Comparison of ENCODE assay signal across 1 cellular context in the genomic region with DNA sequence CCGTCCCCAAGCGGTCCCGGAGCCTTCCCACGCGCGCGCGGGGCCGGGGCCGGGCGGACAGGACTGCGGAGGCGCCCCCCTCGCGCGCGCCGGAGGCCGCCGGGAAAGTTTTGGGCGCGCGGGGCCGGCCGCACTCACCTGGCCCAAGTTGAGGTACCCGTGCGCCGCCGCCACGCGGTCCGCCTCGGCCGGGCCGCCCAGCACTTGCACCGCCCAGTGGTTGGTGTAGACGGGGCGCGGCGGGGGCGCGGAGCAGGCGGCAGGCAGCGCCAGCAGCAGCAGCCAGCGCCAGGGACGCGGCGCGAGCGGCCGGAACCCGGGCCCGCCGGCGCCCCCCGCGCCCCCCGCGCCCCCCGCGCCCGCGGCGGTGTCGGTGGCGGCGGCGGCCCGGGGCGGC.
TF ChIP-seq lines count a peak whose summit lies in the region.

No MANE protein-coding gene starts in this region.

TF ChIP-seq in HepG2, 621 proteins besides CTCF, POLR2A, EP300 and RAD21 (continued from another document and continues in another):
- TF ChIP-seq, protein P1, sequence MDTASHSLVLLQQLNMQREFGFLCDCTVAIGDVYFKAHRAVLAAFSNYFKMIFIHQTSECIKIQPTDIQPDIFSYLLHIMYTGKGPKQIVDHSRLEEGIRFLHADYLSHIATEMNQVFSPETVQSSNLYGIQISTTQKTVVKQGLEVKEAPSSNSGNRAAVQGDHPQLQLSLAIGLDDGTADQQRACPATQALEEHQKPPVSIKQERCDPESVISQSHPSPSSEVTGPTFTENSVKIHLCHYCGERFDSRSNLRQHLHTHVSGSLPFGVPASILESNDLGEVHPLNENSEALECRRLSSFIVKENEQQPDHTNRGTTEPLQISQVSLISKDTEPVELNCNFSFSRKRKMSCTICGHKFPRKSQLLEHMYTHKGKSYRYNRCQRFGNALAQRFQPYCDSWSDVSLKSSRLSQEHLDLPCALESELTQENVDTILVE (CRISPR knock-in tag; IDR thresholded peaks at IDR 0.05): no peak
- TF ChIP-seq ZFP1 (CRISPR knock-in tag; IDR thresholded peaks at IDR 0.05) (no peak), ARNT2 (CRISPR knock-in tag; IDR thresholded peaks at IDR 0.05; ENCODE audit: low read depth) (0 out of 2 replicates have a peak, but pooled peaks have one; percentile 47), KMT2B (CRISPR knock-in tag; IDR thresholded peaks at IDR 0.05) (no peak), XRCC5 (optimal IDR thresholded peaks at IDR 0.05; ENCODE audit: low read length) (no peak), RELA (CRISPR knock-in tag; IDR thresholded peaks at IDR 0.05) (no peak), SAFB2 (CRISPR knock-in tag; IDR thresholded peaks at IDR 0.05; ENCODE audit: borderline replicate concordance, low read depth) (no peak), ZNF292 (CRISPR knock-in tag; IDR thresholded peaks at IDR 0.05; ENCODE audit: borderline replicate concordance, low read depth) (no peak), ZNF7 (CRISPR knock-in tag; IDR thresholded peaks at IDR 0.05) (no peak), ZNF446 (CRISPR knock-in tag; IDR thresholded peaks at IDR 0.05) (no peak), MIXL1 (CRISPR knock-in tag; IDR thresholded peaks at IDR 0.05) (no peak), ZNF33B (CRISPR knock-in tag; IDR thresholded peaks at IDR 0.05) (no peak), ZNF670 (CRISPR knock-in tag; IDR thresholded peaks at IDR 0.05; ENCODE audit: borderline replicate concordance) (no peak), ZNF441 (CRISPR knock-in tag; IDR thresholded peaks at IDR 0.05; ENCODE audit: borderline replicate concordance) (no peak), ZNF558 (CRISPR knock-in tag; IDR thresholded peaks at IDR 0.05; ENCODE audit: borderline replicate concordance) (no peak), TCF7 (IDR thresholded peaks at IDR 0.05; ENCODE audit: low read depth) (no peak), ZFY (CRISPR knock-in tag; IDR thresholded peaks at IDR 0.05) (peak; percentile 61; the same call in 1 of the 2 replicates), ZNF232 (CRISPR knock-in tag; IDR thresholded peaks at IDR 0.05; ENCODE audit: borderline replicate concordance) (no peak), SAP130 (CRISPR knock-in tag; IDR thresholded peaks at IDR 0.05; ENCODE audit: low read depth) (no peak; the same call in 1 of the 2 replicates), JARID2 (CRISPR knock-in tag; IDR thresholded peaks at IDR 0.05; ENCODE audit: insufficient replicate concordance) (no peak), PHF5A (CRISPR knock-in tag; IDR thresholded peaks at IDR 0.05; ENCODE audit: low read depth, unreplicated experiment) (no peak), ZBTB7B (CRISPR knock-in tag; IDR thresholded peaks at IDR 0.05) (no peak), HOXA7 (CRISPR knock-in tag; IDR thresholded peaks at IDR 0.05) (no peak), ELF1 (CRISPR knock-in tag; IDR thresholded peaks at IDR 0.05) (no peak), BRD4 (CRISPR knock-in tag; IDR thresholded peaks at IDR 0.05) (no peak; the same call in 1 of the 2 replicates), ZFYVE20 (CRISPR knock-in tag; IDR thresholded peaks at IDR 0.05; ENCODE audit: borderline replicate concordance, low read depth) (no peak), FOXC1 (CRISPR knock-in tag; IDR thresholded peaks at IDR 0.05; ENCODE audit: borderline replicate concordance) (no peak), ZFX (CRISPR knock-in tag; IDR thresholded peaks at IDR 0.05; ENCODE audit: low read depth) (no peak; the same call in none of the 2 replicates), KDM2A (CRISPR knock-in tag; IDR thresholded peaks at IDR 0.05; ENCODE audit: borderline replicate concordance, low read depth) (no peak), ISL2 (CRISPR knock-in tag; IDR thresholded peaks at IDR 0.05) (no peak), MYNN (CRISPR knock-in tag; IDR thresholded peaks at IDR 0.05; ENCODE audit: low read depth) (no peak), ZBTB8A (CRISPR knock-in tag; IDR thresholded peaks at IDR 0.05; ENCODE audit: borderline replicate concordance, low read depth) (no peak), ZNF350 (CRISPR knock-in tag; IDR thresholded peaks at IDR 0.05; ENCODE audit: borderline replicate concordance, low read depth) (no peak), DNMT1 (CRISPR knock-in tag; IDR thresholded peaks at IDR 0.05) (no peak), ZKSCAN8 (CRISPR knock-in tag; IDR thresholded peaks at IDR 0.05; ENCODE audit: borderline replicate concordance) (no peak), HOXA3 (CRISPR knock-in tag; IDR thresholded peaks at IDR 0.05) (0 out of 2 replicates have a peak, but pooled peaks have one; percentile 17), SP1 (IDR thresholded peaks at IDR 0.05) (no peak), SP1 (CRISPR knock-in tag; IDR thresholded peaks at IDR 0.05) (no peak), GZF1 (CRISPR knock-in tag; IDR thresholded peaks at IDR 0.05) (no peak), MXI1 (IDR thresholded peaks at IDR 0.05; ENCODE audit: borderline replicate concordance, low read depth, low read length) (no peak; the same call in 2 of the 3 replicates), TMF1 (CRISPR knock-in tag; IDR thresholded peaks at IDR 0.05; ENCODE audit: low read depth) (no peak), SRSF9 (IDR thresholded peaks at IDR 0.05; ENCODE audit: borderline replicate concordance, insufficient read depth, low read depth, low read length, poor library complexity, severe bottlenecking) (no peak), RFXANK (CRISPR knock-in tag; IDR thresholded peaks at IDR 0.05) (no peak), ZC3H4 (CRISPR knock-in tag; IDR thresholded peaks at IDR 0.05; ENCODE audit: borderline replicate concordance) (no peak; the same call in 1 of the 2 replicates), TAF15 (IDR thresholded peaks at IDR 0.05; ENCODE audit: low read depth, low read length, poor library complexity, severe bottlenecking) (no peak), ZNF605 (CRISPR knock-in tag; IDR thresholded peaks at IDR 0.05) (no peak)
- TF ChIP-seq, protein P2, sequence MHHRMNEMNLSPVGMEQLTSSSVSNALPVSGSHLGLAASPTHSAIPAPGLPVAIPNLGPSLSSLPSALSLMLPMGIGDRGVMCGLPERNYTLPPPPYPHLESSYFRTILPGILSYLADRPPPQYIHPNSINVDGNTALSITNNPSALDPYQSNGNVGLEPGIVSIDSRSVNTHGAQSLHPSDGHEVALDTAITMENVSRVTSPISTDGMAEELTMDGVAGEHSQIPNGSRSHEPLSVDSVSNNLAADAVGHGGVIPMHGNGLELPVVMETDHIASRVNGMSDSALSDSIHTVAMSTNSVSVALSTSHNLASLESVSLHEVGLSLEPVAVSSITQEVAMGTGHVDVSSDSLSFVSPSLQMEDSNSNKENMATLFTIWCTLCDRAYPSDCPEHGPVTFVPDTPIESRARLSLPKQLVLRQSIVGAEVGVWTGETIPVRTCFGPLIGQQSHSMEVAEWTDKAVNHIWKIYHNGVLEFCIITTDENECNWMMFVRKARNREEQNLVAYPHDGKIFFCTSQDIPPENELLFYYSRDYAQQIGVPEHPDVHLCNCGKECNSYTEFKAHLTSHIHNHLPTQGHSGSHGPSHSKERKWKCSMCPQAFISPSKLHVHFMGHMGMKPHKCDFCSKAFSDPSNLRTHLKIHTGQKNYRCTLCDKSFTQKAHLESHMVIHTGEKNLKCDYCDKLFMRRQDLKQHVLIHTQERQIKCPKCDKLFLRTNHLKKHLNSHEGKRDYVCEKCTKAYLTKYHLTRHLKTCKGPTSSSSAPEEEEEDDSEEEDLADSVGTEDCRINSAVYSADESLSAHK (CRISPR knock-in tag; IDR thresholded peaks at IDR 0.05; ENCODE audit: borderline replicate concordance): no peak
- TF ChIP-seq, protein P3, sequence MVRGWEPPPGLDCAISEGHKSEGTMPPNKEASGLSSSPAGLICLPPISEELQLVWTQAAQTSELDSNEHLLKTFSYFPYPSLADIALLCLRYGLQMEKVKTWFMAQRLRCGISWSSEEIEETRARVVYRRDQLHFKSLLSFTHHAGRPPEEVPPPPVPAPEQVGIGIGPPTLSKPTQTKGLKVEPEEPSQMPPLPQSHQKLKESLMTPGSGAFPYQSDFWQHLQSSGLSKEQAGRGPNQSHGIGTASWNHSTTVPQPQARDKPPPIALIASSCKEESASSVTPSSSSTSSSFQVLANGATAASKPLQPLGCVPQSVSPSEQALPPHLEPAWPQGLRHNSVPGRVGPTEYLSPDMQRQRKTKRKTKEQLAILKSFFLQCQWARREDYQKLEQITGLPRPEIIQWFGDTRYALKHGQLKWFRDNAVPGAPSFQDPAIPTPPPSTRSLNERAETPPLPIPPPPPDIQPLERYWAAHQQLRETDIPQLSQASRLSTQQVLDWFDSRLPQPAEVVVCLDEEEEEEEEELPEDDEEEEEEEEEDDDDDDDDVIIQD (CRISPR knock-in tag; IDR thresholded peaks at IDR 0.05; ENCODE audit: low read depth): no peak
- TF ChIP-seq, protein P4, sequence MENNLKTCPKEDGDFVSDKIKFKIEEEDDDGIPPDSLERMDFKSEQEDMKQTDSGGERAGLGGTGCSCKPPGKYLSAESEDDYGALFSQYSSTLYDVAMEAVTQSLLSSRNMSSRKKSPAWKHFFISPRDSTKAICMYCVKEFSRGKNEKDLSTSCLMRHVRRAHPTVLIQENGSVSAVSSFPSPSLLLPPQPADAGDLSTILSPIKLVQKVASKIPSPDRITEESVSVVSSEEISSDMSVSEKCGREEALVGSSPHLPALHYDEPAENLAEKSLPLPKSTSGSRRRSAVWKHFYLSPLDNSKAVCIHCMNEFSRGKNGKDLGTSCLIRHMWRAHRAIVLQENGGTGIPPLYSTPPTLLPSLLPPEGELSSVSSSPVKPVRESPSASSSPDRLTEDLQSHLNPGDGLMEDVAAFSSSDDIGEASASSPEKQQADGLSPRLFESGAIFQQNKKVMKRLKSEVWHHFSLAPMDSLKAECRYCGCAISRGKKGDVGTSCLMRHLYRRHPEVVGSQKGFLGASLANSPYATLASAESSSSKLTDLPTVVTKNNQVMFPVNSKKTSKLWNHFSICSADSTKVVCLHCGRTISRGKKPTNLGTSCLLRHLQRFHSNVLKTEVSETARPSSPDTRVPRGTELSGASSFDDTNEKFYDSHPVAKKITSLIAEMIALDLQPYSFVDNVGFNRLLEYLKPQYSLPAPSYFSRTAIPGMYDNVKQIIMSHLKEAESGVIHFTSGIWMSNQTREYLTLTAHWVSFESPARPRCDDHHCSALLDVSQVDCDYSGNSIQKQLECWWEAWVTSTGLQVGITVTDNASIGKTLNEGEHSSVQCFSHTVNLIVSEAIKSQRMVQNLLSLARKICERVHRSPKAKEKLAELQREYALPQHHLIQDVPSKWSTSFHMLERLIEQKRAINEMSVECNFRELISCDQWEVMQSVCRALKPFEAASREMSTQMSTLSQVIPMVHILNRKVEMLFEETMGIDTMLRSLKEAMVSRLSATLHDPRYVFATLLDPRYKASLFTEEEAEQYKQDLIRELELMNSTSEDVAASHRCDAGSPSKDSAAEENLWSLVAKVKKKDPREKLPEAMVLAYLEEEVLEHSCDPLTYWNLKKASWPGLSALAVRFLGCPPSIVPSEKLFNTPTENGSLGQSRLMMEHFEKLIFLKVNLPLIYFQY (CRISPR knock-in tag; IDR thresholded peaks at IDR 0.05; ENCODE audit: borderline replicate concordance): no peak
- TF ChIP-seq, protein P5, sequence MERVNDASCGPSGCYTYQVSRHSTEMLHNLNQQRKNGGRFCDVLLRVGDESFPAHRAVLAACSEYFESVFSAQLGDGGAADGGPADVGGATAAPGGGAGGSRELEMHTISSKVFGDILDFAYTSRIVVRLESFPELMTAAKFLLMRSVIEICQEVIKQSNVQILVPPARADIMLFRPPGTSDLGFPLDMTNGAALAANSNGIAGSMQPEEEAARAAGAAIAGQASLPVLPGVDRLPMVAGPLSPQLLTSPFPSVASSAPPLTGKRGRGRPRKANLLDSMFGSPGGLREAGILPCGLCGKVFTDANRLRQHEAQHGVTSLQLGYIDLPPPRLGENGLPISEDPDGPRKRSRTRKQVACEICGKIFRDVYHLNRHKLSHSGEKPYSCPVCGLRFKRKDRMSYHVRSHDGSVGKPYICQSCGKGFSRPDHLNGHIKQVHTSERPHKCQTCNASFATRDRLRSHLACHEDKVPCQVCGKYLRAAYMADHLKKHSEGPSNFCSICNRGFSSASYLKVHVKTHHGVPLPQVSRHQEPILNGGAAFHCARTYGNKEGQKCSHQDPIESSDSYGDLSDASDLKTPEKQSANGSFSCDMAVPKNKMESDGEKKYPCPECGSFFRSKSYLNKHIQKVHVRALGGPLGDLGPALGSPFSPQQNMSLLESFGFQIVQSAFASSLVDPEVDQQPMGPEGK (CRISPR knock-in tag; IDR thresholded peaks at IDR 0.05): 0 out of 2 replicates have a peak, but pooled peaks have one; percentile 53
- TF ChIP-seq, protein P6, sequence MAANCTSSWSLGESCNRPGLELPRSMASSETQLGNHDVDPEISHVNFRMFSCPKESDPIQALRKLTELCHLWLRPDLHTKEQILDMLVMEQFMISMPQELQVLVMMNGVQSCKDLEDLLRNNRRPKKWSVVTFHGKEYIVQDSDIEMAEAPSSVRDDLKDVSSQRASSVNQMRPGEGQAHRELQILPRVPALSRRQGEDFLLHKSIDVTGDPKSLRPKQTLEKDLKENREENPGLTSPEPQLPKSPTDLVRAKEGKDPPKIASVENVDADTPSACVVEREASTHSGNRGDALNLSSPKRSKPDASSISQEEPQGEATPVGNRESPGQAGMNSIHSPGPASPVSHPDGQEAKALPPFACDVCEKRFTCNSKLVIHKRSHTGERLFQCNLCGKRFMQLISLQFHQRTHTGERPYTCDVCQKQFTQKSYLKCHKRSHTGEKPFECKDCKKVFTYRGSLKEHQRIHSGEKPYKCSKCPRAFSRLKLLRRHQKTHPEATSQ (CRISPR knock-in tag; IDR thresholded peaks at IDR 0.05; ENCODE audit: borderline replicate concordance): no peak
- TF ChIP-seq, protein P7, sequence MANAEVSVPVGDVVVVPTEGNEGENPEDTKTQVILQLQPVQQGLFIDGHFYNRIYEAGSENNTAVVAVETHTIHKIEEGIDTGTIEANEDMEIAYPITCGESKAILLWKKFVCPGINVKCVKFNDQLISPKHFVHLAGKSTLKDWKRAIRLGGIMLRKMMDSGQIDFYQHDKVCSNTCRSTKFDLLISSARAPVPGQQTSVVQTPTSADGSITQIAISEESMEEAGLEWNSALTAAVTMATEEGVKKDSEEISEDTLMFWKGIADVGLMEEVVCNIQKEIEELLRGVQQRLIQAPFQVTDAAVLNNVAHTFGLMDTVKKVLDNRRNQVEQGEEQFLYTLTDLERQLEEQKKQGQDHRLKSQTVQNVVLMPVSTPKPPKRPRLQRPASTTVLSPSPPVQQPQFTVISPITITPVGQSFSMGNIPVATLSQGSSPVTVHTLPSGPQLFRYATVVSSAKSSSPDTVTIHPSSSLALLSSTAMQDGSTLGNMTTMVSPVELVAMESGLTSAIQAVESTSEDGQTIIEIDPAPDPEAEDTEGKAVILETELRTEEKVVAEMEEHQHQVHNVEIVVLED (CRISPR knock-in tag; IDR thresholded peaks at IDR 0.05; ENCODE audit: borderline replicate concordance): no peak
- TF ChIP-seq, protein P8, sequence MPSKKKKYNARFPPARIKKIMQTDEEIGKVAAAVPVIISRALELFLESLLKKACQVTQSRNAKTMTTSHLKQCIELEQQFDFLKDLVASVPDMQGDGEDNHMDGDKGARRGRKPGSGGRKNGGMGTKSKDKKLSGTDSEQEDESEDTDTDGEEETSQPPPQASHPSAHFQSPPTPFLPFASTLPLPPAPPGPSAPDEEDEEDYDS (CRISPR knock-in tag; IDR thresholded peaks at IDR 0.05): no peak
- TF ChIP-seq, protein P9, sequence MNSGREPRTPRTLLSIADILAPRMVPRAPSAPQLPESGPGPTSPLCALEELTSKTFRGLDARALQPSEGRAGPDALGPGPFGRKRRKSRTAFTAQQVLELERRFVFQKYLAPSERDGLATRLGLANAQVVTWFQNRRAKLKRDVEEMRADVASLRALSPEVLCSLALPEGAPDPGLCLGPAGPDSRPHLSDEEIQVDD (CRISPR knock-in tag; IDR thresholded peaks at IDR 0.05; ENCODE audit: borderline replicate concordance): no peak
